ENCODE assay signal across 19 cellular contexts in genomic region chr4:7183161-7183560, GRCh38. TPM values are rescaled to one million over a fixed set of nuclear protein-coding genes. Genes with fewer than 3 reads are reported as not detected.
DNase-seq lines count a peak whose midpoint lies in the region; ATAC-seq lines count a peak whose summit lies in the region.
"Had no signal": no experiment of that assay in that cellular context is flagged by ENCODE, and none has a peak within 500 bp of the region (broad histone marks: within the 10 kb centered on the region; RNA-seq: fewer than 3 reads in every experiment).

No MANE protein-coding gene starts in this region.

- no peaks in the 10 kb centered on the region for H3K27me3 ChIP-seq in CD8-positive, alpha-beta memory T cell (ENCODE audit: insufficient read depth, low read length, poor library complexity, severe bottlenecking)
- H3K27me3 ChIP-seq: adrenal gland, right lobe of liver had no signal

- H3K27ac Mint-ChIP-seq in activated T-cell treated with anti-CD3 and anti-CD28 coated beads, Interleukin-2, amount 50 U/mL, for 72 hours, result no peak overlapping the region
- peak overlapping the region in 1 of 8 donors; percentile 37 for H3K27ac Mint-ChIP-seq in CD8-positive, alpha-beta memory T cell

- peak; percentile 75 for DNase-seq in NK-92 treated with Interleukin-12 subunit alpha and Interleukin-12 subunit beta, amount 100 ng/mL, for 24 hours (lab: John Stamatoyannopoulos, UW)
- DNase-seq in NK-92 (lab: John Stamatoyannopoulos, UW; ENCODE audit: unreplicated experiment) (no peak), ELR (ENCODE audit: low read depth) (peak; percentile 48), mesenteric fat pad (ENCODE audit: low spot score) (peak; percentile 16), NCI-H128 (lab: John Stamatoyannopoulos, UW; ENCODE audit: unreplicated experiment) (no peak), NCI-H2227 treated with DMSO at 0.1 percent for 48 hours (lab: John Stamatoyannopoulos, UW) (no peak)
- DNase-seq in activated T-cell treated with anti-CD3 and anti-CD28 coated beads, Interleukin-2, amount 50 U/mL, for 72 hours, result peak; percentile 59 to 69
- DNase-seq in CD8-positive, alpha-beta memory T cell, result no peak
- DNase-seq: adrenal gland; central memory CD4-positive, alpha-beta T cell; NCI-H187; NCI-H524; right lobe of liver had no signal

- H3K9me3 ChIP-seq in CD8-positive, alpha-beta memory T cell (ENCODE audit: low read length), result peaks cover 6% of the 10 kb centered on the region
- H3K9me3 ChIP-seq: adrenal gland, right lobe of liver had no signal

- H3K4me1 ChIP-seq in CD8-positive, alpha-beta memory T cell (ENCODE audit: insufficient read depth, low read length), result no peaks in the 10 kb centered on the region
- H3K4me1 ChIP-seq: adrenal gland, esophagus muscularis mucosa, right lobe of liver had no signal

- H3K4me3 ChIP-seq in CD8-positive, alpha-beta memory T cell (ENCODE audit: low read length), result no peak overlapping the region
- H3K4me3 ChIP-seq: adrenal gland, esophagus muscularis mucosa, GM12878, right lobe of liver, thoracic aorta had no signal

- peaks cover 14% of the 10 kb centered on the region for H3K4me1 Mint-ChIP-seq in activated T-cell treated with anti-CD3 and anti-CD28 coated beads, Interleukin-2, amount 50 U/mL, for 72 hours (ENCODE audit: low read depth)
- H3K4me1 Mint-ChIP-seq in CD8-positive, alpha-beta memory T cell, result peaks cover 0 to 8% (median 2%) of the 10 kb centered on the region in 3 donors

- peaks cover 11 to 13% of the 10 kb centered on the region in 2 donors for H3K9me3 Mint-ChIP-seq in activated T-cell treated with anti-CD3 and anti-CD28 coated beads, Interleukin-2, amount 50 U/mL, for 72 hours
- H3K9me3 Mint-ChIP-seq in CD8-positive, alpha-beta memory T cell, result peaks cover 8 to 11% (median 11%) of the 10 kb centered on the region in 5 donors

- peaks cover 15% of the 10 kb centered on the region for H3K27me3 Mint-ChIP-seq in activated T-cell treated with anti-CD3 and anti-CD28 coated beads, Interleukin-2, amount 50 U/mL, for 72 hours (ENCODE audit: low read depth)
- H3K27me3 Mint-ChIP-seq in CD8-positive, alpha-beta memory T cell, result peaks cover 10 to 18% of the 10 kb centered on the region in 2 donors

- H3K36me3 Mint-ChIP-seq in activated T-cell treated with anti-CD3 and anti-CD28 coated beads, Interleukin-2, amount 50 U/mL, for 72 hours (ENCODE audit: insufficient read depth in 2 of 2), result peaks cover 9 to 10% of the 10 kb centered on the region in 2 donors
- peaks cover 0 to 7% (median 2%) of the 10 kb centered on the region in 3 donors for H3K36me3 Mint-ChIP-seq in CD8-positive, alpha-beta memory T cell

- no peak overlapping the region for H3K27ac ChIP-seq in CD8-positive, alpha-beta memory T cell (ENCODE audit: low read depth, low read length)
- H3K27ac ChIP-seq: 22Rv1, adrenal gland, esophagus muscularis mucosa, HL-60, right lobe of liver, thoracic aorta had no signal

- CTCF ChIA-PET in CD8-positive, alpha-beta memory T cell (lab: Charles Lee), result no interaction called here

- peak overlapping the region; percentile 35 to 47 for H3K4me3 Mint-ChIP-seq in activated T-cell treated with anti-CD3 and anti-CD28 coated beads, Interleukin-2, amount 50 U/mL, for 72 hours
- no peak overlapping the region for H3K4me3 Mint-ChIP-seq in CD8-positive, alpha-beta memory T cell

- H3K36me3 ChIP-seq in CD8-positive, alpha-beta memory T cell (ENCODE audit: insufficient read depth, low read length), result no peaks in the 10 kb centered on the region
- H3K36me3 ChIP-seq: adrenal gland, esophagus muscularis mucosa, right lobe of liver, thoracic aorta had no signal

- POLR2A ChIA-PET in CD8-positive, alpha-beta memory T cell (lab: Charles Lee), result no interaction called here

- peak; percentile 98 to 100 for ATAC-seq in activated T-cell treated with anti-CD3 and anti-CD28 coated beads, Interleukin-2, amount 50 U/mL, for 72 hours (replicated peaks in 1 of 2)
- ATAC-seq: GM12878, HCT116, right lobe of liver had no signal

RNA-seq across cellular contexts. Expression of gene SORCS2, which starts 9.2 kb away (rescaled TPM):
- under 1 TPM; 0.05 to 0.07 TPM for total RNA-seq in activated T-cell treated with anti-CD3 and anti-CD28 coated beads, Interleukin-2, amount 50 U/mL, for 72 hours
- 1.9 TPM for total RNA-seq in mesenteric fat pad
- not detected for total RNA-seq in CD8-positive, alpha-beta memory T cell
- not detected for polyA plus RNA-seq in CD8-positive, alpha-beta memory T cell

Comparison
In these comparisons a context has a peak if more than half of its experiments do, and no peak if none do; other contexts are left out.
1. DNase-seq: peak in NK-92 treated with Interleukin-12 subunit alpha and Interleukin-12 subunit beta, amount 100 ng/mL, for 24 hours (single experiment), ELR (single experiment), activated T-cell treated with anti-CD3 and anti-CD28 coated beads, Interleukin-2, amount 50 U/mL, for 72 hours (2 of 2) and mesenteric fat pad (single experiment); none in NK-92 (single experiment), NCI-H128 (single experiment), CD8-positive, alpha-beta memory T cell (0 of 5) and NCI-H2227 treated with DMSO at 0.1 percent for 48 hours (single experiment).
2. H3K4me3 Mint-ChIP-seq: peak in activated T-cell treated with anti-CD3 and anti-CD28 coated beads, Interleukin-2, amount 50 U/mL, for 72 hours (2 of 2); none in CD8-positive, alpha-beta memory T cell (0 of 7).